1 cellular context compared by ENCODE assay signal in genomic region chr2:113276906-113277425, GRCh38.
TF ChIP-seq lines count a peak whose summit lies in the region.

No MANE protein-coding gene starts in this region.

TF ChIP-seq in GM23338, 12 proteins besides CTCF, POLR2A, EP300 and RAD21 (continued from another document):
- no peak for TF ChIP-seq NANOG (IDR thresholded peaks at IDR 0.05; ENCODE audit: borderline replicate concordance)
- TF ChIP-seq ZNF462 (CRISPR knock-in tag; IDR thresholded peaks at IDR 0.05) = no peak
- no peak for TF ChIP-seq POLR2AphosphoS5 (IDR thresholded peaks at IDR 0.05; ENCODE audit: low read depth)
TF ChIP-seq in GM23338: peak in this region for 0.
